Comparison of ENCODE assay signal across 8 cellular contexts in genomic region chr10:16816142-16816541, GRCh38. TPM values are rescaled to one million over a fixed set of nuclear protein-coding genes. Genes with fewer than 3 reads are reported as not detected.
DNase-seq lines count a peak whose midpoint lies in the region; ATAC-seq and TF ChIP-seq lines count a peak whose summit lies in the region.

No MANE protein-coding gene starts in this region.

- H3K27ac Mint-ChIP-seq in CD14-positive monocyte = peak overlapping the region in 4 of 7 donors; percentile 9 to 86 (median 32)
- no peak overlapping the region for H3K27ac Mint-ChIP-seq in central memory CD8-positive, alpha-beta T cell (ENCODE audit: low read depth)
- H3K27ac Mint-ChIP-seq in nephron progenitor cell = no peak overlapping the region

- intact Hi-C loops in CD14-positive monocyte (cut with micrococcal nuclease) = loop anchor here in 1 of 2 donors (10.0 kb wide), 1 partner anchor 1839 kb away; the partner anchor contains the start of genes ARL5B and NSUN6

- H3K4me1 Mint-ChIP-seq in CD14-positive monocyte (peaks cover 57% of the 10 kb centered on the region), nephron progenitor cell (peaks cover 31% of the 10 kb centered on the region)
- peaks cover 47% of the 10 kb centered on the region for H3K4me1 Mint-ChIP-seq in central memory CD8-positive, alpha-beta T cell

- ATAC-seq in central memory CD8-positive, alpha-beta T cell (replicated peaks; ENCODE audit: extremely low read depth, poor library complexity, severe bottlenecking) = no peak
- ATAC-seq in HG03196 (IDR thresholded peaks at IDR 0.05; ENCODE audit: unreplicated experiment) (no peak), omental fat pad (ENCODE audit: low FRiP score) (no peak)

- H3K27me3 Mint-ChIP-seq in CD14-positive monocyte (ENCODE audit: low read depth in 3 of 3) = peaks cover 0 to 10% (median 5%) of the 10 kb centered on the region in 3 donors
- no peaks in the 10 kb centered on the region for H3K27me3 Mint-ChIP-seq in central memory CD8-positive, alpha-beta T cell
- H3K27me3 Mint-ChIP-seq in nephron progenitor cell (ENCODE audit: low read depth, poor library complexity) = peaks cover 12% of the 10 kb centered on the region

- no peak for DNase-seq in CD14-positive monocyte (ENCODE audit: low spot score)
- no peak for DNase-seq in Jurkat, Clone E6-1 (ENCODE audit: low read depth, low spot score)
- no peak for DNase-seq in central memory CD8-positive, alpha-beta T cell (ENCODE audit: low spot score in 2 of 2)
- no peak for DNase-seq in nephron progenitor cell
- no peak for DNase-seq in omental fat pad (ENCODE audit: low spot score)
- DNase-seq in germinal center (ENCODE audit: low spot score) = no peak
- DNase-seq in NCI-H1092 (lab: John Stamatoyannopoulos, UW) = no peak

- H3K4me3 Mint-ChIP-seq in CD14-positive monocyte (peak overlapping the region; percentile 56 to 67), nephron progenitor cell (peak overlapping the region; percentile 96)
- peak overlapping the region; percentile 83 for H3K4me3 Mint-ChIP-seq in central memory CD8-positive, alpha-beta T cell

- no peaks in the 10 kb centered on the region for H3K9me3 Mint-ChIP-seq in CD14-positive monocyte
- no peaks in the 10 kb centered on the region for H3K9me3 Mint-ChIP-seq in central memory CD8-positive, alpha-beta T cell
- H3K9me3 Mint-ChIP-seq in nephron progenitor cell = peaks cover 3% of the 10 kb centered on the region

- no peak for TF ChIP-seq CTCF in CD14-positive monocyte (IDR thresholded peaks at IDR 0.05)
- no peak for TF ChIP-seq CTCF in nephron progenitor cell (IDR thresholded peaks at IDR 0.05)
- no peak for TF ChIP-seq CTCF in omental fat pad (IDR thresholded peaks at IDR 0.05)

- peak overlapping the region; percentile 88 for H3K4me3 ChIP-seq in Jurkat, Clone E6-1 (ENCODE audit: low read length)

- H3K36me3 Mint-ChIP-seq in CD14-positive monocyte (peaks cover 20 to 21% of the 10 kb centered on the region in 2 donors), nephron progenitor cell (ENCODE audit: low read depth) (peaks cover 5% of the 10 kb centered on the region)
- peaks cover 15% of the 10 kb centered on the region for H3K36me3 Mint-ChIP-seq in central memory CD8-positive, alpha-beta T cell (ENCODE audit: insufficient read depth)

RNA-seq across cellular contexts. Expression of gene RSU1, which starts 1.1 kb away (rescaled TPM):
- 100 to 1,000 TPM; 100 to 111 TPM for polyA plus RNA-seq in CD14-positive monocyte
- polyA plus RNA-seq in Jurkat, Clone E6-1 (2012; ENCODE audit: insufficient read depth, insufficient read length) = 103 TPM
- total RNA-seq in omental fat pad = 100 to 1,000 TPM in 1 of 4 donors, 10 to 100 TPM in 3; 57.5 to 121 (median 81.6) TPM

Comparison
In these comparisons a context has a peak if more than half of its experiments do, and no peak if none do; other contexts are left out.
1. H3K27ac Mint-ChIP-seq: peak in CD14-positive monocyte (4 of 7); none in central memory CD8-positive, alpha-beta T cell (single experiment) and nephron progenitor cell (single experiment).
2. Peak in every context shown above with its lines, with median percentiles within 50 percentile points of each other: H3K4me3 Mint-ChIP-seq.